ENCODE assay signal across 8 cellular contexts in genomic region chr9:134068742-134069535, GRCh38. TPM values are rescaled to one million over a fixed set of nuclear protein-coding genes. Genes with fewer than 3 reads are reported as not detected.
A peak's percentile ranks its signal among the peaks of the same experiment; 100 is the strongest.
DNase-seq lines count a peak whose midpoint lies in the region; ATAC-seq and TF ChIP-seq lines count a peak whose summit lies in the region.

No MANE protein-coding gene starts in this region.

- H2AFZ ChIP-seq in Karpas-422 (ENCODE audit: low read length) = peak overlapping the region; percentile 98

- H3K27me3 ChIP-seq in Caco-2 (replicated peaks; ENCODE audit: control insufficient read depth, insufficient read depth, low read length) = no peaks in the 10 kb centered on the region
- H3K27me3 ChIP-seq in Karpas-422 (ENCODE audit: low read length) = no peaks in the 10 kb centered on the region
- no peaks in the 10 kb centered on the region for H3K27me3 ChIP-seq in muscle layer of duodenum (ENCODE audit: low read depth, low read length)

- H3K4me1 ChIP-seq in Caco-2 (peaks cover 12% of the 10 kb centered on the region), Karpas-422 (ENCODE audit: low read length) (peaks cover 22% of the 10 kb centered on the region), muscle layer of duodenum (ENCODE audit: control insufficient read depth in 1 of 2, insufficient read depth in 2 of 2, low read length in 2 of 2) (peaks cover 0 to 23% of the 10 kb centered on the region in 2 donors)

- peak overlapping the region; percentile 77 for H3K4me3 Mint-ChIP-seq in Caco-2 (ENCODE audit: unreplicated experiment)

- POLR2A ChIA-PET in Caco-2 (lab: Charles Lee) = no interaction called here

- TF ChIP-seq CTCF in Caco-2 (IDR thresholded peaks at IDR 0.05; ENCODE audit: insufficient read depth in 1 of 2, low read depth in 1 of 2, low read length in 1 of 2, severe bottlenecking in 1 of 2, unreplicated experiment in 1 of 2) (no peak), choroid plexus epithelial cell (conservative IDR thresholded peaks at IDR 0.05; ENCODE audit: low read depth, low read length) (no peak)

- peaks cover under 1% of the 10 kb centered on the region for H3K36me3 Mint-ChIP-seq in Caco-2 (ENCODE audit: insufficient read depth, unreplicated experiment)

- H3K4me1 Mint-ChIP-seq in Caco-2 (ENCODE audit: low read depth, unreplicated experiment) = no peaks in the 10 kb centered on the region

- H3K4me2 ChIP-seq in Karpas-422 (ENCODE audit: low read depth, low read length, poor library complexity, severe bottlenecking) = peak overlapping the region; percentile 86

- H3K36me3 ChIP-seq in Caco-2 (ENCODE audit: control insufficient read depth, insufficient read depth, low read length) (no peaks in the 10 kb centered on the region), Karpas-422 (ENCODE audit: insufficient read depth, low read length) (no peaks in the 10 kb centered on the region), muscle layer of duodenum (ENCODE audit: control insufficient read depth in 1 of 2, insufficient read depth in 2 of 2, low read length in 2 of 2) (no peaks in the 10 kb centered on the region)

- H3K9me3 ChIP-seq in Caco-2 = peaks cover under 1% of the 10 kb centered on the region; the same call in 1 of the 2 replicates
- H3K9me3 ChIP-seq in Karpas-422 (ENCODE audit: low read length) = no peaks in the 10 kb centered on the region
- H3K9me3 ChIP-seq in muscle layer of duodenum (ENCODE audit: control insufficient read depth in 1 of 2, low read length in 2 of 2) = no peaks in the 10 kb centered on the region

- H3K9ac ChIP-seq in Karpas-422 (ENCODE audit: low read length) = peak overlapping the region; percentile 82

- H3K27ac Mint-ChIP-seq in Caco-2 (ENCODE audit: unreplicated experiment) = peak overlapping the region; percentile 42

- peaks cover 10% of the 10 kb centered on the region for H3K27me3 Mint-ChIP-seq in Caco-2 (ENCODE audit: insufficient read depth, unreplicated experiment)

- H3K9me2 ChIP-seq in Karpas-422 (replicated peaks; ENCODE audit: insufficient read depth, low read length) = no peaks in the 10 kb centered on the region

- ATAC-seq in GM18868 (IDR thresholded peaks at IDR 0.05; ENCODE audit: unreplicated experiment) (no peak), GM21529 (IDR thresholded peaks at IDR 0.05; ENCODE audit: unreplicated experiment) (no peak)

- H3K79me2 ChIP-seq in Karpas-422 (ENCODE audit: low read length) = peaks cover 25% of the 10 kb centered on the region

- CTCF ChIA-PET in Caco-2 (lab: Charles Lee) = no interaction called here

- no TSS peak for BruUV-seq in Caco-2 (replicated peaks; lab: Mats Ljungman, UMichigan)

- intact Hi-C loops in Caco-2 (cut with micrococcal nuclease; ENCODE audit: unreplicated experiment) = loop anchor here (1.0 to 5.0 kb wide), 4 partner anchors 14 to 258 kb away; partner anchors contain the start of genes BRD3OS and RXRA

- peaks cover 26% of the 10 kb centered on the region for H4K20me1 ChIP-seq in Karpas-422 (ENCODE audit: insufficient read depth, low read depth, low read length)

- H3K27ac ChIP-seq in Karpas-422 (ENCODE audit: low read length) = no peak overlapping the region
- H3K27ac ChIP-seq in muscle layer of duodenum (ENCODE audit: low read length) = no peak overlapping the region

- DNase-seq in Caco-2 (no peak), Karpas-422 (no peak), choroid plexus epithelial cell (ENCODE audit: low read depth) (no peak), kidney tubule cell (ENCODE audit: low spot score) (no peak), COR-L47 (lab: John Stamatoyannopoulos, UW) (no peak)

- H3K9me3 Mint-ChIP-seq in Caco-2 (ENCODE audit: unreplicated experiment) = no peaks in the 10 kb centered on the region

- H3K4me3 ChIP-seq in Caco-2 (ENCODE audit: low read depth, low read length) (peak overlapping the region; percentile 74), Karpas-422 (ENCODE audit: low read length) (peak overlapping the region; percentile 76), choroid plexus epithelial cell (ENCODE audit: low read depth, low read length) (peak overlapping the region; percentile 75), muscle layer of duodenum (ENCODE audit: low read depth in 1 of 2, low read length in 2 of 2) (peak overlapping the region; percentile 68 to 75)

RNA-seq across cellular contexts. Expression of gene BRD3, which starts 1.1 kb away (rescaled TPM):
- total RNA-seq in Caco-2 (2022) = 57.5 and 58.3 TPM in 2 replicates
- total RNA-seq in Karpas-422 (2014; rRNA removed; shearing (Covaris generic); ENCODE audit: low replicate concordance) = 4.0 and 7.2 TPM in 2 replicates

RNA-seq across cellular contexts. Expression of gene BRD3OS, which starts 43.7 kb away (rescaled TPM):
- 9.1 and 9.4 TPM in 2 replicates for total RNA-seq in Caco-2 (2022)
- total RNA-seq in Karpas-422 (2014; rRNA removed; shearing (Covaris generic); ENCODE audit: low replicate concordance) = 41.0 and 49.5 TPM in 2 replicates
